8 cellular contexts compared by ENCODE assay signal in genomic region chr17:48131216-48131824, GRCh38. TPM values are rescaled to one million over a fixed set of nuclear protein-coding genes. Genes with fewer than 3 reads are reported as not detected.
DNase-seq lines count a peak whose midpoint lies in the region; ATAC-seq, FAIRE-seq and TF ChIP-seq lines count a peak whose summit lies in the region.

No MANE protein-coding gene starts in this region.

- H3K9me2 ChIP-seq in Karpas-422 (replicated peaks; ENCODE audit: insufficient read depth, low read length) (no peaks in the 10 kb centered on the region), PC-3 (replicated peaks; ENCODE audit: low read length) (no peaks in the 10 kb centered on the region)

- peak; percentile 87 for ATAC-seq in PC-3
- peak; percentile 72 to 96 (median 91) for ATAC-seq in pancreas
- ATAC-seq in HG02763 (IDR thresholded peaks at IDR 0.05; ENCODE audit: unreplicated experiment): no peak

- POLR2A ChIA-PET in PC-3 (lab: Charles Lee; ENCODE audit: unreplicated experiment): no interaction called here

- H3K4me2 ChIP-seq in Karpas-422 (ENCODE audit: low read depth, low read length, poor library complexity, severe bottlenecking): no peak overlapping the region
- H3K4me2 ChIP-seq in PC-3 (ENCODE audit: low read length): peak overlapping the region; percentile 42

- 32 to 37% methylated on average over 4 of the region's 4 CpGs for WGBS in pancreas, 2 donors

- H3K9ac ChIP-seq in Karpas-422 (ENCODE audit: low read length): no peak overlapping the region
- no peak overlapping the region for H3K9ac ChIP-seq in PC-3 (ENCODE audit: low read length)

- H3K36me3 ChIP-seq in Karpas-422 (ENCODE audit: insufficient read depth, low read length) (no peaks in the 10 kb centered on the region), PC-3 (ENCODE audit: low read depth, low read length) (no peaks in the 10 kb centered on the region), pancreas (no peaks in the 10 kb centered on the region)

- DNase-seq in DMS153 treated with DMSO at 0.1 percent for 48 hours (lab: John Stamatoyannopoulos, UW; ENCODE audit: unreplicated experiment) (peak; percentile 80), Karpas-422 (peak; percentile 89), PC-3 (peak; percentile 96), globus pallidus (ENCODE audit: low spot score) (peak; percentile 78), pancreas (peak in 3 of 6 donors; percentile 37 to 62 (median 53)), GM19238 (ENCODE audit: insufficient read length, low spot score) (no peak)
- DNase-seq in activated naive CD4-positive, alpha-beta T cell treated with Interleukin-2 at 50 U/mL for 16 hours: peak; percentile 41

- H3K4me3 ChIP-seq in Karpas-422 (ENCODE audit: low read length) (no peak overlapping the region), PC-3 (ENCODE audit: low read length) (no peak overlapping the region), pancreas (no peak overlapping the region)

- no peaks in the 10 kb centered on the region for H3F3A ChIP-seq in PC-3 (ENCODE audit: low read length, unreplicated experiment)

- H3K9me3 ChIP-seq in Karpas-422 (ENCODE audit: low read length): no peaks in the 10 kb centered on the region
- H3K9me3 ChIP-seq in PC-3 (ENCODE audit: low read length): no peaks in the 10 kb centered on the region
- no peaks in the 10 kb centered on the region for H3K9me3 ChIP-seq in pancreas

- H3K27ac ChIP-seq in Karpas-422 (ENCODE audit: low read length) (no peak overlapping the region), PC-3 (ENCODE audit: low read length) (no peak overlapping the region), pancreas (no peak overlapping the region)

- no peaks in the 10 kb centered on the region for H3K79me2 ChIP-seq in Karpas-422 (ENCODE audit: low read length)
- no peaks in the 10 kb centered on the region for H3K79me2 ChIP-seq in PC-3 (ENCODE audit: low read length)

- H3K27me3 ChIP-seq in Karpas-422 (ENCODE audit: low read length) (no peaks in the 10 kb centered on the region), PC-3 (ENCODE audit: low read length) (no peaks in the 10 kb centered on the region), pancreas (no peaks in the 10 kb centered on the region)

- TF ChIP-seq CTCF in PC-3 (conservative IDR thresholded peaks at IDR 0.05; ENCODE audit: low read depth, low read length): peak; percentile 97
- peak; percentile 54 to 87 (median 74) for TF ChIP-seq CTCF in pancreas (IDR thresholded peaks at IDR 0.05)

- H4K20me1 ChIP-seq in Karpas-422 (ENCODE audit: insufficient read depth, low read depth, low read length) (no peaks in the 10 kb centered on the region), PC-3 (ENCODE audit: low read length) (no peaks in the 10 kb centered on the region)

- peak; percentile 47 for FAIRE-seq in pancreas (lab: Jason Lieb, UNC)

- intact Hi-C loops in PC-3 (cut with micrococcal nuclease): loop anchor here (1.0 to 2.0 kb wide), 4 partner anchors 31 to 106 kb away; partner anchors contain the start of gene CBX1
- intact Hi-C loops in pancreas (cut with DNase I): loop anchor here in 2 of 3 donors (5.0 to 10.0 kb wide), 3 partner anchors 49 to 104 kb away; no protein-coding TSS in a partner anchor

- BruUV-seq in PC-3 (replicated peaks; lab: Mats Ljungman, UMichigan): no TSS peak

- CTCF ChIA-PET in PC-3 (lab: Charles Lee): interaction anchor here (0.6 to 1.5 kb wide), 7 partner anchors 34 to 106 kb away, joined by 3 to 16 read pairs (median 4); no protein-coding TSS in a partner anchor

- H2AFZ ChIP-seq in Karpas-422 (ENCODE audit: low read length) (no peak overlapping the region), PC-3 (ENCODE audit: low read length) (peak overlapping the region; percentile 39; the same call in 1 of the 2 replicates)

- H3K4me1 ChIP-seq in Karpas-422 (ENCODE audit: low read length): no peaks in the 10 kb centered on the region
- peaks cover 15% of the 10 kb centered on the region for H3K4me1 ChIP-seq in PC-3 (ENCODE audit: insufficient read depth, low read length)
- no peaks in the 10 kb centered on the region for H3K4me1 ChIP-seq in pancreas

RNA-seq across cellular contexts. Expression of gene SNX11, which starts 23.8 kb away (rescaled TPM):
- total RNA-seq in Karpas-422 (2014; rRNA removed; shearing (Covaris generic); ENCODE audit: low replicate concordance): 14.6 and 16.4 TPM in 2 replicates
- total RNA-seq in PC-3 (2014; rRNA removed) (17.7 and 23.3 TPM in 2 replicates), pancreas (10 to 100 TPM in 1 of 6 donors, 1 to 10 TPM in 5; 5.4 to 13.6 (median 8.5) TPM)
- 1 to 10 TPM; 6.5 to 7.7 TPM for polyA plus RNA-seq in pancreas

RNA-seq across cellular contexts. Expression of gene CBX1, which starts 30.0 kb away (rescaled TPM):
- total RNA-seq in Karpas-422 (2014; rRNA removed; shearing (Covaris generic); ENCODE audit: low replicate concordance): 32.5 TPM in 2 replicates
- 119 and 142 TPM in 2 replicates for total RNA-seq in PC-3 (2014; rRNA removed)
- total RNA-seq in pancreas: 10 to 100 TPM in 4 of 6 donors, 1 to 10 TPM in 2; 7.9 to 24.1 (median 12.0) TPM
- 10 to 100 TPM; 10.0 to 20.9 TPM for polyA plus RNA-seq in pancreas
